Comparison of ENCODE assay signal across 9 cellular contexts in the genomic region with DNA sequence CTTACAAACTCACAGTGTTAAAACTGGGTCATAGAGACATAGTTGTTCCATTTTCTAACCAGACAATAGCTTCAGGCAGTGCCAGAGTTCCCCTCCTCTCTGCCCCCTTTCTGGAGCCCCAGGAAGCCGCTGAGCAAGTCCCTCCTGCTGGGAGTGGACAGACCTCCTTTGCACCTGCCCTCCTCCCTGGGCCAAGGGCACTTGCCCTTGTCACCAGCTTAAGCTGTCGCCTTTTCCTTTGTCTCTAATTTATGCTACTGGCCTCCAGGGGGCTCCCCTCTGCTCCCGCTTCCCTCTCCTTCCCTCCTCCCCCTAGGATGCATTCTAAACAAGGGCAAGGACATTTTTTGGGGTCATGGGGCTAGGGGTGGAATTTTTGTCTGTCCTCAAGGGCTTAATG.
A peak's percentile ranks its signal among the peaks of the same experiment; 100 is the strongest.
DNase-seq lines count a peak whose midpoint lies in the region; ATAC-seq, FAIRE-seq and TF ChIP-seq lines count a peak whose summit lies in the region.
"Had no signal": no experiment of that assay in that cellular context is flagged by ENCODE, and none has a peak within 500 bp of the region (broad histone marks: within the 10 kb centered on the region; RNA-seq: fewer than 3 reads in every experiment).

No MANE protein-coding gene starts in this region.

- no peak overlapping the region for H3K9ac ChIP-seq in astrocyte (ENCODE audit: low read length)

- H3K27ac Mint-ChIP-seq in activated CD4-positive, alpha-beta memory T cell treated with anti-CD3 and anti-CD28 coated beads for 36 hours: no peak overlapping the region
- H3K27ac Mint-ChIP-seq in activated CD4-positive, alpha-beta memory T cell treated with anti-CD3 and anti-CD28 coated beads, Interleukin-2, amount 10 ng/mL, durations not matched to agents 7 days and 5 days: no peak overlapping the region
- no peak overlapping the region for H3K27ac Mint-ChIP-seq in astrocyte (ENCODE audit: unreplicated experiment)
- H3K27ac Mint-ChIP-seq in osteocyte (ENCODE audit: unreplicated experiment): no peak overlapping the region

- no peak overlapping the region for H3K4me3 ChIP-seq in LNCaP clone FGC (ENCODE audit: low read depth, low read length)
- H3K4me3 ChIP-seq in astrocyte (ENCODE audit: insufficient read depth, low read depth, low read length): no peak overlapping the region

- peaks cover 8% of the 10 kb centered on the region for H3K27me3 Mint-ChIP-seq in activated CD4-positive, alpha-beta memory T cell treated with anti-CD3 and anti-CD28 coated beads for 36 hours
- no peaks in the 10 kb centered on the region for H3K27me3 Mint-ChIP-seq in activated CD4-positive, alpha-beta memory T cell treated with anti-CD3 and anti-CD28 coated beads, Interleukin-2, amount 10 ng/mL, durations not matched to agents 7 days and 5 days
- H3K27me3 Mint-ChIP-seq in astrocyte (ENCODE audit: low read depth, unreplicated experiment): peaks cover 3% of the 10 kb centered on the region
- H3K27me3 Mint-ChIP-seq in osteocyte (ENCODE audit: unreplicated experiment): peaks cover 6% of the 10 kb centered on the region

- H3K9me3 Mint-ChIP-seq in activated CD4-positive, alpha-beta memory T cell treated with anti-CD3 and anti-CD28 coated beads for 36 hours: no peaks in the 10 kb centered on the region
- H3K9me3 Mint-ChIP-seq in activated CD4-positive, alpha-beta memory T cell treated with anti-CD3 and anti-CD28 coated beads, Interleukin-2, amount 10 ng/mL, durations not matched to agents 7 days and 5 days: no peaks in the 10 kb centered on the region
- H3K9me3 Mint-ChIP-seq in astrocyte (ENCODE audit: unreplicated experiment) (peaks cover 3% of the 10 kb centered on the region), osteocyte (ENCODE audit: unreplicated experiment) (no peaks in the 10 kb centered on the region)

- no peaks in the 10 kb centered on the region for H3K4me1 ChIP-seq in astrocyte (ENCODE audit: insufficient read depth, low read length)

- no peak overlapping the region for H3K4me3 Mint-ChIP-seq in activated CD4-positive, alpha-beta memory T cell treated with anti-CD3 and anti-CD28 coated beads for 36 hours
- H3K4me3 Mint-ChIP-seq in activated CD4-positive, alpha-beta memory T cell treated with anti-CD3 and anti-CD28 coated beads, Interleukin-2, amount 10 ng/mL, durations not matched to agents 7 days and 5 days: no peak overlapping the region
- H3K4me3 Mint-ChIP-seq in astrocyte (ENCODE audit: unreplicated experiment) (no peak overlapping the region), osteocyte (ENCODE audit: unreplicated experiment) (no peak overlapping the region)

- no peaks in the 10 kb centered on the region for H3K27me3 ChIP-seq in astrocyte (ENCODE audit: insufficient read depth, low read length)

- H3K36me3 Mint-ChIP-seq in activated CD4-positive, alpha-beta memory T cell treated with anti-CD3 and anti-CD28 coated beads for 36 hours: no peaks in the 10 kb centered on the region
- H3K36me3 Mint-ChIP-seq in activated CD4-positive, alpha-beta memory T cell treated with anti-CD3 and anti-CD28 coated beads, Interleukin-2, amount 10 ng/mL, durations not matched to agents 7 days and 5 days (ENCODE audit: low read depth): no peaks in the 10 kb centered on the region
- H3K36me3 Mint-ChIP-seq in astrocyte (ENCODE audit: low read depth, unreplicated experiment) (no peaks in the 10 kb centered on the region), osteocyte (ENCODE audit: unreplicated experiment) (no peaks in the 10 kb centered on the region)

- H3K27ac ChIP-seq in astrocyte (ENCODE audit: low read depth, low read length): no peak overlapping the region

- DNase-seq in activated CD4-positive, alpha-beta memory T cell treated with anti-CD3 and anti-CD28 coated beads for 36 hours: peak; percentile 16
- DNase-seq in activated CD4-positive, alpha-beta memory T cell treated with anti-CD3 and anti-CD28 coated beads, Interleukin-2, amount 10 ng/mL, durations not matched to agents 7 days and 5 days: no peak
- DNase-seq in LNCaP clone FGC (ENCODE audit: low read depth): no peak
- no peak for DNase-seq in astrocyte (ENCODE audit: low read depth)
- DNase-seq in osteocyte (ENCODE audit: extremely low spot score, unreplicated experiment): no peak
- no peak for DNase-seq in foreskin melanocyte
- DNase-seq in NCI-H1930 (lab: John Stamatoyannopoulos, UW): no peak
- DNase-seq: central memory CD4-positive, alpha-beta T cell had no signal

- H3K4me1 Mint-ChIP-seq in activated CD4-positive, alpha-beta memory T cell treated with anti-CD3 and anti-CD28 coated beads for 36 hours (ENCODE audit: low read depth): no peaks in the 10 kb centered on the region
- H3K4me1 Mint-ChIP-seq in activated CD4-positive, alpha-beta memory T cell treated with anti-CD3 and anti-CD28 coated beads, Interleukin-2, amount 10 ng/mL, durations not matched to agents 7 days and 5 days: no peaks in the 10 kb centered on the region
- H3K4me1 Mint-ChIP-seq in astrocyte (ENCODE audit: low read depth, unreplicated experiment): peaks cover 2% of the 10 kb centered on the region
- H3K4me1 Mint-ChIP-seq in osteocyte (ENCODE audit: unreplicated experiment): no peaks in the 10 kb centered on the region

- intact Hi-C loops in activated CD4-positive, alpha-beta memory T cell treated with anti-CD3 and anti-CD28 coated beads for 36 hours (cut with micrococcal nuclease): loop anchor here (2.0 kb wide), 1 partner anchor 162 kb away; no protein-coding TSS in a partner anchor

- CTCF ChIA-PET in activated CD4-positive, alpha-beta memory T cell treated with anti-CD3 and anti-CD28 coated beads for 36 hours (lab: Charles Lee): interaction anchor here (1.9 kb wide), 1 partner anchor 161 kb away, joined by 8 read pairs; no protein-coding TSS in a partner anchor
- CTCF ChIA-PET in activated CD4-positive, alpha-beta memory T cell treated with anti-CD3 and anti-CD28 coated beads, Interleukin-2, amount 10 ng/mL, durations not matched to agents 7 days and 5 days (lab: Charles Lee): interaction anchor here (0.6 to 1.3 kb wide), 3 partner anchors 12 to 1409 kb away, joined by 4 to 5 read pairs (median 4); no protein-coding TSS in a partner anchor

- H3K79me2 ChIP-seq in astrocyte (ENCODE audit: insufficient read depth, low read length): no peaks in the 10 kb centered on the region

- H3K4me2 ChIP-seq in astrocyte (ENCODE audit: low read length): no peak overlapping the region

- ATAC-seq in GM18505 (IDR thresholded peaks at IDR 0.05; ENCODE audit: unreplicated experiment): no peak

- H3K9me3 ChIP-seq in astrocyte (ENCODE audit: insufficient read depth, low read depth, low read length): no peaks in the 10 kb centered on the region

- H4K20me1 ChIP-seq in astrocyte (ENCODE audit: insufficient read depth, low read length): no peaks in the 10 kb centered on the region

- H3K36me3 ChIP-seq in astrocyte (ENCODE audit: insufficient read depth, low read length): no peaks in the 10 kb centered on the region

- FAIRE-seq in astrocyte (lab: Jason Lieb, UNC): no peak

- POLR2A ChIA-PET in activated CD4-positive, alpha-beta memory T cell treated with anti-CD3 and anti-CD28 coated beads for 36 hours (lab: Charles Lee): interaction anchor here (0.6 kb wide), 1 partner anchor 183 kb away, joined by 3 read pairs; the partner anchor contains the start of gene MIS18A
- POLR2A ChIA-PET in activated CD4-positive, alpha-beta memory T cell treated with anti-CD3 and anti-CD28 coated beads, Interleukin-2, amount 10 ng/mL, durations not matched to agents 7 days and 5 days (lab: Charles Lee): no interaction called here

- peak; percentile 67 for TF ChIP-seq CTCF in LNCaP clone FGC (IDR thresholded peaks at IDR 0.05; ENCODE audit: control insufficient read depth, extremely low read depth, insufficient read depth)
- peak; percentile 14 for TF ChIP-seq CTCF in astrocyte (IDR thresholded peaks at IDR 0.05; ENCODE audit: insufficient read depth, low read depth, low read length)
- TF ChIP-seq CTCF in osteocyte (IDR thresholded peaks at IDR 0.05): peak; percentile 53

- H2AFZ ChIP-seq in astrocyte (ENCODE audit: low read depth, low read length): no peak overlapping the region

- no peak for TF ChIP-seq POLR2A in GM18505 (IDR thresholded peaks at IDR 0.05; ENCODE audit: borderline replicate concordance, extremely low read depth, insufficient read depth, insufficient read length)

Comparison
In these comparisons a context has a peak if more than half of its experiments do, and no peak if none do; other contexts are left out.
1. CTCF ChIP-seq: peak in every context shown above with its lines; median percentile 67 in LNCaP clone FGC; 53 in osteocyte; 14 in astrocyte.